8 cellular contexts compared by ENCODE assay signal in genomic region chr19:47013041-47013517, GRCh38. TPM values are rescaled to one million over a fixed set of nuclear protein-coding genes. Genes with fewer than 3 reads are reported as not detected.
A peak's percentile ranks its signal among the peaks of the same experiment; 100 is the strongest.
DNase-seq lines count a peak whose midpoint lies in the region; ATAC-seq and TF ChIP-seq lines count a peak whose summit lies in the region.

No MANE protein-coding gene starts in this region.

- no peak for ATAC-seq in GM21360 (IDR thresholded peaks at IDR 0.05; ENCODE audit: unreplicated experiment)

- peak overlapping the region in 1 of 4 donors; percentile 48 for H3K4me3 Mint-ChIP-seq in IgD-negative memory B cell
- no peak overlapping the region for H3K4me3 Mint-ChIP-seq in activated T-helper 2 cell treated with anti-CD3 and anti-CD28 coated beads, Interferon-gamma antibody, Interleukin-2, Interleukin-4, amounts not matched to agents 10 μg/mL and 5 μg/mL and 100 μg/mL, durations not matched to agents 14 hours and 24 hours and 36 hours (ENCODE audit: low read depth)

- H3K27me3 ChIP-seq in tibial artery: peaks cover 0 to 6% of the 10 kb centered on the region in 2 donors

- peaks cover 4 to 10% (median 8%) of the 10 kb centered on the region in 3 donors for H3K4me1 Mint-ChIP-seq in IgD-negative memory B cell
- peaks cover 9% of the 10 kb centered on the region for H3K4me1 Mint-ChIP-seq in activated T-helper 2 cell treated with anti-CD3 and anti-CD28 coated beads, Interferon-gamma antibody, Interleukin-2, Interleukin-4, amounts not matched to agents 10 μg/mL and 5 μg/mL and 100 μg/mL, durations not matched to agents 14 hours and 24 hours and 36 hours (ENCODE audit: low read depth)

- DNase-seq in DMS153 (lab: John Stamatoyannopoulos, UW) (peak; percentile 60), RKO (ENCODE audit: low spot score) (peak; percentile 75), fibroblast of villous mesenchyme (ENCODE audit: low read depth) (peak; percentile 66), occipital lobe (lab: John Stamatoyannopoulos, UW) (peak; percentile 76), tibial artery (peak; percentile 71 to 87)
- DNase-seq in activated T-helper 2 cell treated with anti-CD3 and anti-CD28 coated beads, Interferon-gamma antibody, Interleukin-2, Interleukin-4, amounts not matched to agents 10 μg/mL and 5 μg/mL and 100 μg/mL, durations not matched to agents 14 hours and 24 hours and 36 hours (ENCODE audit: low spot score): peak; percentile 46

- H3K4me1 ChIP-seq in tibial artery: no peaks in the 10 kb centered on the region

- no peak overlapping the region for H3K27ac ChIP-seq in tibial artery

- intact Hi-C loops in activated T-helper 2 cell treated with anti-CD3 and anti-CD28 coated beads, Interferon-gamma antibody, Interleukin-2, Interleukin-4, amounts not matched to agents 10 μg/mL and 5 μg/mL and 100 μg/mL, durations not matched to agents 14 hours and 24 hours and 36 hours (cut with micrococcal nuclease): loop anchor here (2.0 to 5.0 kb wide), 2 partner anchors 20 to 54 kb away; no protein-coding TSS in a partner anchor
- intact Hi-C loops in tibial artery (cut with DNase I; ENCODE audit: low total_unique reads): no loop called here

- peaks cover 17% of the 10 kb centered on the region for H3K27me3 Mint-ChIP-seq in IgD-negative memory B cell
- peaks cover 5% of the 10 kb centered on the region for H3K27me3 Mint-ChIP-seq in activated T-helper 2 cell treated with anti-CD3 and anti-CD28 coated beads, Interferon-gamma antibody, Interleukin-2, Interleukin-4, amounts not matched to agents 10 μg/mL and 5 μg/mL and 100 μg/mL, durations not matched to agents 14 hours and 24 hours and 36 hours (ENCODE audit: low read depth)

- TF ChIP-seq CTCF in fibroblast of villous mesenchyme (IDR thresholded peaks at IDR 0.05; ENCODE audit: insufficient read depth, low read depth, low read length) (peak; percentile 98), tibial artery (IDR thresholded peaks at IDR 0.05) (peak; percentile 95 to 99)

- no peaks in the 10 kb centered on the region for H3K9me3 Mint-ChIP-seq in IgD-negative memory B cell
- H3K9me3 Mint-ChIP-seq in activated T-helper 2 cell treated with anti-CD3 and anti-CD28 coated beads, Interferon-gamma antibody, Interleukin-2, Interleukin-4, amounts not matched to agents 10 μg/mL and 5 μg/mL and 100 μg/mL, durations not matched to agents 14 hours and 24 hours and 36 hours: no peaks in the 10 kb centered on the region

- no peaks in the 10 kb centered on the region for H3K9me3 ChIP-seq in tibial artery

- no peaks in the 10 kb centered on the region for H3K36me3 Mint-ChIP-seq in IgD-negative memory B cell
- H3K36me3 Mint-ChIP-seq in activated T-helper 2 cell treated with anti-CD3 and anti-CD28 coated beads, Interferon-gamma antibody, Interleukin-2, Interleukin-4, amounts not matched to agents 10 μg/mL and 5 μg/mL and 100 μg/mL, durations not matched to agents 14 hours and 24 hours and 36 hours (ENCODE audit: low read depth): no peaks in the 10 kb centered on the region

- no peaks in the 10 kb centered on the region for H3K36me3 ChIP-seq in tibial artery

- peak overlapping the region in 2 of 3 donors; percentile 29 to 80 for H3K27ac Mint-ChIP-seq in IgD-negative memory B cell
- H3K27ac Mint-ChIP-seq in activated T-helper 2 cell treated with anti-CD3 and anti-CD28 coated beads, Interferon-gamma antibody, Interleukin-2, Interleukin-4, amounts not matched to agents 10 μg/mL and 5 μg/mL and 100 μg/mL, durations not matched to agents 14 hours and 24 hours and 36 hours: no peak overlapping the region

- H3K4me3 ChIP-seq in fibroblast of villous mesenchyme (ENCODE audit: low read depth, low read length) (no peak overlapping the region), tibial artery (no peak overlapping the region)

RNA-seq across cellular contexts. Expression of gene NPAS1, which starts 6.6 kb away (rescaled TPM):
- polyA plus RNA-seq in IgD-negative memory B cell: 1.0 TPM
- 0.25 TPM in 1 of 2 replicates, not detected in the other for total RNA-seq in activated T-helper 2 cell treated with anti-CD3 and anti-CD28 coated beads, Interferon-gamma antibody, Interleukin-2, Interleukin-4, amounts not matched to agents 10 μg/mL and 5 μg/mL and 100 μg/mL, durations not matched to agents 14 hours and 24 hours and 36 hours
- total RNA-seq in fibroblast of villous mesenchyme (0.32 and 0.86 TPM in 2 replicates), occipital lobe (5.8 TPM)

RNA-seq across cellular contexts. Expression of gene TMEM160, which starts 35.3 kb away (rescaled TPM):
- 144 TPM for polyA plus RNA-seq in IgD-negative memory B cell
- 48.0 and 49.1 TPM in 2 replicates for total RNA-seq in activated T-helper 2 cell treated with anti-CD3 and anti-CD28 coated beads, Interferon-gamma antibody, Interleukin-2, Interleukin-4, amounts not matched to agents 10 μg/mL and 5 μg/mL and 100 μg/mL, durations not matched to agents 14 hours and 24 hours and 36 hours
- 22.0 and 28.3 TPM in 2 replicates for total RNA-seq in fibroblast of villous mesenchyme
- 20.9 TPM for total RNA-seq in occipital lobe
